In genomic region chr4:6965329-6965728, GRCh38 we compare ENCODE assay signal across 20 cellular contexts. TPM values are rescaled to one million over a fixed set of nuclear protein-coding genes. Genes with fewer than 3 reads are reported as not detected.
A peak's percentile ranks its signal among the peaks of the same experiment; 100 is the strongest.
DNase-seq lines count a peak whose midpoint lies in the region; ATAC-seq and TF ChIP-seq lines count a peak whose summit lies in the region.
"Had no signal": no experiment of that assay in that cellular context is flagged by ENCODE, and none has a peak within 500 bp of the region (broad histone marks: within the 10 kb centered on the region; RNA-seq: fewer than 3 reads in every experiment).

No MANE protein-coding gene starts in this region.

- H3K27ac Mint-ChIP-seq in stimulated activated naive CD8-positive, alpha-beta T cell treated with anti-CD3 and anti-CD28 coated beads, Interleukin-15, Interleukin-2, amounts not matched to agents 100 ng/mL and 50 ng/mL, for 24 hours = peak overlapping the region; percentile 51
- H3K27ac Mint-ChIP-seq in stimulated activated naive CD8-positive, alpha-beta T cell treated with anti-CD3 and anti-CD28 coated beads, Interleukin-15, amount 100 ng/mL, for 72 hours = peak overlapping the region in 1 of 2 donors; percentile 63
- H3K27ac Mint-ChIP-seq in naive thymus-derived CD4-positive, alpha-beta T cell = peak overlapping the region in 5 of 9 donors; percentile 12 to 59 (median 16)

- no peak overlapping the region for H3K4me3 ChIP-seq in naive thymus-derived CD4-positive, alpha-beta T cell (ENCODE audit: low read length)
- H3K4me3 ChIP-seq: cardiac muscle cell, heart right ventricle, left lung, thoracic aorta had no signal

- in situ Hi-C loops in GM13977 (cut with MboI; ENCODE audit: low pct_unique_long_range_greater_than_20kb, low sequenced_read_pairs, unreplicated experiment) = no loop called here

- H3K27me3 Mint-ChIP-seq in stimulated activated naive CD8-positive, alpha-beta T cell treated with anti-CD3 and anti-CD28 coated beads, Interleukin-15, Interleukin-2, amounts not matched to agents 100 ng/mL and 50 ng/mL, for 24 hours = no peaks in the 10 kb centered on the region
- H3K27me3 Mint-ChIP-seq in stimulated activated naive CD8-positive, alpha-beta T cell treated with anti-CD3 and anti-CD28 coated beads, Interleukin-15, amount 100 ng/mL, for 72 hours = no peaks in the 10 kb centered on the region
- no peaks in the 10 kb centered on the region for H3K27me3 Mint-ChIP-seq in naive thymus-derived CD4-positive, alpha-beta T cell

- H3K4me3 Mint-ChIP-seq in stimulated activated naive CD8-positive, alpha-beta T cell treated with anti-CD3 and anti-CD28 coated beads, Interleukin-15, Interleukin-2, amounts not matched to agents 100 ng/mL and 50 ng/mL, for 24 hours = no peak overlapping the region
- no peak overlapping the region for H3K4me3 Mint-ChIP-seq in stimulated activated naive CD8-positive, alpha-beta T cell treated with anti-CD3 and anti-CD28 coated beads, Interleukin-15, amount 100 ng/mL, for 72 hours
- H3K4me3 Mint-ChIP-seq in naive thymus-derived CD4-positive, alpha-beta T cell = no peak overlapping the region

- H3K9me3 ChIP-seq in naive thymus-derived CD4-positive, alpha-beta T cell (ENCODE audit: control insufficient read depth in 2 of 3, low read length in 3 of 3) = no peaks in the 10 kb centered on the region
- H3K9me3 ChIP-seq: heart right ventricle, left lung, thoracic aorta had no signal

- H3K27ac ChIP-seq in naive thymus-derived CD4-positive, alpha-beta T cell (ENCODE audit: low read depth, low read length) = no peak overlapping the region
- H3K27ac ChIP-seq: cardiac muscle cell, heart right ventricle, thoracic aorta had no signal

- CTCF ChIA-PET in naive thymus-derived CD4-positive, alpha-beta T cell (lab: Charles Lee) = no interaction called here

- no peak for TF ChIP-seq CTCF in GM13977 (IDR thresholded peaks at IDR 0.05; ENCODE audit: extremely low read depth, insufficient read depth, missing control alignments)

- peaks cover 0 to 7% of the 10 kb centered on the region in 2 donors for H3K4me1 ChIP-seq in naive thymus-derived CD4-positive, alpha-beta T cell (ENCODE audit: control insufficient read depth in 2 of 2, insufficient read depth in 2 of 2, low read length in 2 of 2)

- no peaks in the 10 kb centered on the region for H3K27me3 ChIP-seq in naive thymus-derived CD4-positive, alpha-beta T cell (ENCODE audit: control insufficient read depth in 2 of 2, insufficient read depth in 2 of 2, low read length in 2 of 2)
- H3K27me3 ChIP-seq: cardiac muscle cell, heart right ventricle, left lung had no signal

- no peak for DNase-seq in stimulated activated naive CD8-positive, alpha-beta T cell treated with anti-CD3 and anti-CD28 coated beads, Interleukin-15, amount 100 ng/mL, for 72 hours
- peak; percentile 35 for DNase-seq in NCI-H69 (lab: John Stamatoyannopoulos, UW)
- no peak for DNase-seq in naive thymus-derived CD4-positive, alpha-beta T cell
- no peak for DNase-seq in mucosa of gallbladder (ENCODE audit: low spot score)
- DNase-seq in GM13977 (ENCODE audit: low spot score) = no peak
- DNase-seq: activated CD4-positive, alpha-beta T cell treated with anti-CD3 and anti-CD28 coated beads, Interleukin-2, amount 50 U/mL, for 1 hour; activated CD8-positive, alpha-beta memory T cell treated with anti-CD3 and anti-CD28 coated beads, Interleukin-2, amount 50 U/mL, for 48 hours; DND-41; heart right ventricle; left lung; NCI-H1105 treated with DMSO at 0.1 percent for 48 hours; NCI-H2107; NCI-H774; nucleus accumbens; PC-3; SHP77 had no signal

- no peak for ATAC-seq in stimulated activated naive CD8-positive, alpha-beta T cell treated with anti-CD3 and anti-CD28 coated beads, Interleukin-15, amount 100 ng/mL, for 72 hours
- ATAC-seq in naive thymus-derived CD4-positive, alpha-beta T cell = no peak
- ATAC-seq in SK-N-SH treated with all-trans-retinoic acid at 6 μM for 48 hours = no peak
- ATAC-seq: heart right ventricle, left lung, PC-3 had no signal

- peaks cover 57% of the 10 kb centered on the region for H3K4me1 Mint-ChIP-seq in stimulated activated naive CD8-positive, alpha-beta T cell treated with anti-CD3 and anti-CD28 coated beads, Interleukin-15, Interleukin-2, amounts not matched to agents 100 ng/mL and 50 ng/mL, for 24 hours (ENCODE audit: low read depth)
- H3K4me1 Mint-ChIP-seq in stimulated activated naive CD8-positive, alpha-beta T cell treated with anti-CD3 and anti-CD28 coated beads, Interleukin-15, amount 100 ng/mL, for 72 hours = peaks cover 51% of the 10 kb centered on the region
- peaks cover 14 to 48% (median 42%) of the 10 kb centered on the region in 7 donors for H3K4me1 Mint-ChIP-seq in naive thymus-derived CD4-positive, alpha-beta T cell

- no peaks in the 10 kb centered on the region for H3K9me3 Mint-ChIP-seq in stimulated activated naive CD8-positive, alpha-beta T cell treated with anti-CD3 and anti-CD28 coated beads, Interleukin-15, Interleukin-2, amounts not matched to agents 100 ng/mL and 50 ng/mL, for 24 hours
- H3K9me3 Mint-ChIP-seq in stimulated activated naive CD8-positive, alpha-beta T cell treated with anti-CD3 and anti-CD28 coated beads, Interleukin-15, amount 100 ng/mL, for 72 hours = no peaks in the 10 kb centered on the region
- H3K9me3 Mint-ChIP-seq in naive thymus-derived CD4-positive, alpha-beta T cell = no peaks in the 10 kb centered on the region

- peaks cover 0 to 24% (median 0%) of the 10 kb centered on the region in 3 experiments for H3K36me3 ChIP-seq in naive thymus-derived CD4-positive, alpha-beta T cell (ENCODE audit: control insufficient read depth in 2 of 3, insufficient read depth in 3 of 3, low read length in 3 of 3)
- H3K36me3 ChIP-seq: cardiac muscle cell had no signal

- peaks cover 8% of the 10 kb centered on the region for H3K36me3 Mint-ChIP-seq in stimulated activated naive CD8-positive, alpha-beta T cell treated with anti-CD3 and anti-CD28 coated beads, Interleukin-15, Interleukin-2, amounts not matched to agents 100 ng/mL and 50 ng/mL, for 24 hours (ENCODE audit: low read depth)
- H3K36me3 Mint-ChIP-seq in naive thymus-derived CD4-positive, alpha-beta T cell = peaks cover 0 to 15% (median 4%) of the 10 kb centered on the region in 5 donors

- POLR2A ChIA-PET in naive thymus-derived CD4-positive, alpha-beta T cell (lab: Charles Lee) = interaction anchor here (0.6 kb wide), 1 partner anchor 45 kb away, joined by 4 read pairs; no protein-coding TSS in a partner anchor

- intact Hi-C loops in naive thymus-derived CD4-positive, alpha-beta T cell (cut with micrococcal nuclease) = no loop called here

TF ChIP-seq in SK-N-SH treated with all-trans-retinoic acid at 6 μM for 48 hours, 23 proteins besides CTCF, POLR2A, EP300 and RAD21 (continues in another document):
- TF ChIP-seq, protein P1, sequence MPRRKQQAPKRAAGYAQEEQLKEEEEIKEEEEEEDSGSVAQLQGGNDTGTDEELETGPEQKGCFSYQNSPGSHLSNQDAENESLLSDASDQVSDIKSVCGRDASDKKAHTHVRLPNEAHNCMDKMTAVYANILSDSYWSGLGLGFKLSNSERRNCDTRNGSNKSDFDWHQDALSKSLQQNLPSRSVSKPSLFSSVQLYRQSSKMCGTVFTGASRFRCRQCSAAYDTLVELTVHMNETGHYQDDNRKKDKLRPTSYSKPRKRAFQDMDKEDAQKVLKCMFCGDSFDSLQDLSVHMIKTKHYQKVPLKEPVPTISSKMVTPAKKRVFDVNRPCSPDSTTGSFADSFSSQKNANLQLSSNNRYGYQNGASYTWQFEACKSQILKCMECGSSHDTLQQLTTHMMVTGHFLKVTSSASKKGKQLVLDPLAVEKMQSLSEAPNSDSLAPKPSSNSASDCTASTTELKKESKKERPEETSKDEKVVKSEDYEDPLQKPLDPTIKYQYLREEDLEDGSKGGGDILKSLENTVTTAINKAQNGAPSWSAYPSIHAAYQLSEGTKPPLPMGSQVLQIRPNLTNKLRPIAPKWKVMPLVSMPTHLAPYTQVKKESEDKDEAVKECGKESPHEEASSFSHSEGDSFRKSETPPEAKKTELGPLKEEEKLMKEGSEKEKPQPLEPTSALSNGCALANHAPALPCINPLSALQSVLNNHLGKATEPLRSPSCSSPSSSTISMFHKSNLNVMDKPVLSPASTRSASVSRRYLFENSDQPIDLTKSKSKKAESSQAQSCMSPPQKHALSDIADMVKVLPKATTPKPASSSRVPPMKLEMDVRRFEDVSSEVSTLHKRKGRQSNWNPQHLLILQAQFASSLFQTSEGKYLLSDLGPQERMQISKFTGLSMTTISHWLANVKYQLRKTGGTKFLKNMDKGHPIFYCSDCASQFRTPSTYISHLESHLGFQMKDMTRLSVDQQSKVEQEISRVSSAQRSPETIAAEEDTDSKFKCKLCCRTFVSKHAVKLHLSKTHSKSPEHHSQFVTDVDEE (CRISPR knock-in tag; IDR thresholded peaks at IDR 0.05) = no peak
- no peak for TF ChIP-seq TOX (CRISPR knock-in tag; IDR thresholded peaks at IDR 0.05; ENCODE audit: borderline replicate concordance)
- no peak for TF ChIP-seq ISL1 (CRISPR knock-in tag; IDR thresholded peaks at IDR 0.05)
- TF ChIP-seq PPARA (CRISPR knock-in tag; IDR thresholded peaks at IDR 0.05; ENCODE audit: borderline replicate concordance) = no peak
- no peak for TF ChIP-seq ZC3H10 (CRISPR knock-in tag; IDR thresholded peaks at IDR 0.05)
- no peak for TF ChIP-seq PATZ1 (CRISPR knock-in tag; IDR thresholded peaks at IDR 0.05; ENCODE audit: borderline replicate concordance)
- TF ChIP-seq BACH2 (CRISPR knock-in tag; IDR thresholded peaks at IDR 0.05; ENCODE audit: borderline replicate concordance) = no peak
- TF ChIP-seq ESRRG (CRISPR knock-in tag; IDR thresholded peaks at IDR 0.05) = no peak
- no peak for TF ChIP-seq RARB (CRISPR knock-in tag; IDR thresholded peaks at IDR 0.05)
- no peak for TF ChIP-seq OSR1 (CRISPR knock-in tag; IDR thresholded peaks at IDR 0.05)
- TF ChIP-seq ZNF565 (CRISPR knock-in tag; conservative IDR thresholded peaks at IDR 0.05; ENCODE audit: low read depth) = no peak

RNA-seq across cellular contexts. Expression of gene TBC1D14, which starts 55.7 kb away (rescaled TPM):
- 10 to 100 TPM; 42.9 to 72.2 (median 58.3) TPM for total RNA-seq in naive thymus-derived CD4-positive, alpha-beta T cell
- 10 to 100 TPM; 34.4 to 53.5 TPM for polyA plus RNA-seq in naive thymus-derived CD4-positive, alpha-beta T cell
- 37.1 TPM for total RNA-seq in mucosa of gallbladder
